ENCODE assay signal across 19 cellular contexts in genomic region chr7:91181949-91182348, GRCh38.
"Had no signal": no experiment of that assay in that cellular context is flagged by ENCODE, and none has a peak within 500 bp of the region (broad histone marks: within the 10 kb centered on the region; RNA-seq: fewer than 3 reads in every experiment).

No MANE protein-coding gene starts in this region.

- H3K27ac ChIP-seq: adrenal gland, hepatocyte, neural progenitor cell, parathyroid adenoma, transverse colon had no signal

- H3K79me2 ChIP-seq: hepatocyte, parathyroid adenoma had no signal

- H3K9ac ChIP-seq: neural progenitor cell, parathyroid adenoma had no signal

- H3K4me3 ChIP-seq: adrenal gland, hepatocyte, lung, neural progenitor cell, transverse colon had no signal

- H3K36me3 ChIP-seq: adrenal gland, transverse colon had no signal

- H3K9me3 ChIP-seq: transverse colon had no signal

- DNase-seq: activated B cell treated with CpG ODN at 0.5 μM for 24 hours; activated CD4-positive, alpha-beta T cell treated with anti-CD3 and anti-CD28 coated beads for 48 hours; activated CD8-positive, alpha-beta T cell treated with anti-CD3 and anti-CD28 coated beads for 36 hours; activated effector memory CD4-positive, alpha-beta T cell treated with Interleukin-2 at 50 U/mL for 16 hours; activated T-cell treated with anti-CD3 and anti-CD28 coated beads, Interleukin-2, amount 50 U/mL, for 4 hours; adrenal gland; cortex of kidney; effector CD4-positive, alpha-beta T cell; islet precursor cell; naive B cell; stimulated activated CD4-positive, alpha-beta T cell treated with anti-CD3 and anti-CD28 coated beads, Interleukin-4, amount 100 ng/mL, for 1 hour; stimulated activated naive CD4-positive, alpha-beta T cell; T-helper 2 cell; transverse colon had no signal

- H3K4me1 ChIP-seq: adrenal gland, neural progenitor cell, parathyroid adenoma, transverse colon had no signal

- H3K27me3 ChIP-seq: adrenal gland, hepatocyte, neural progenitor cell, transverse colon had no signal

- H2AFZ ChIP-seq: hepatocyte, neural progenitor cell, parathyroid adenoma had no signal

- H3K4me2 ChIP-seq: hepatocyte, neural progenitor cell had no signal

- FAIRE-seq: TTC549 had no signal
